ENCODE assay signal across 1 cellular context in the genomic region with DNA sequence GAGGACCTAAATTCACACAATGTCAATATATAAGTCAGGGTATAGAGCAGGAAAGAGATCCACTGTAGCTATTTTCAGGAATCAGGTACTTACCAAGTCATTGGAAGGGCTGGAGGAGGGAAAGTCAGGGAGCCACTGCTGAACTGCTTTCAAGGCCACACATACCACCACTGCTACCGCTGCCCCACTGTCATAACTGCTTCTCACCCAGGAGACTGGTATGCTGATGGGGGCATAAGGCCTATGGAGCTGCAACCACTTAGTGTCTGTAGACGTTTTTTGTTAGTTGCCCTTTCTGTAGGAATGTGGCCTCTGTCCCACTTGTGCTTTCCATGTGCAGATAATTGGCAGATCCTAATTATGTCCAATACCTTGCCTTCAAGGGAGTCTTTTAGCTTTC.
TF ChIP-seq lines count a peak whose summit lies in the region.

No MANE protein-coding gene starts in this region.

TF ChIP-seq in GM12878, 131 proteins besides CTCF, POLR2A, EP300 and RAD21:
- TF ChIP-seq NRF1 (conservative IDR thresholded peaks at IDR 0.05; ENCODE audit: low read depth, low read length) (no peak), ZZZ3 (IDR thresholded peaks at IDR 0.05; ENCODE audit: control insufficient read depth, insufficient read length, low read depth) (no peak), ASH2L (IDR thresholded peaks at IDR 0.05; ENCODE audit: borderline replicate concordance, low read depth) (no peak), EED (IDR thresholded peaks at IDR 0.05; ENCODE audit: low read depth) (no peak), MXI1 (IDR thresholded peaks at IDR 0.05; ENCODE audit: low read depth, low read length) (no peak), MTA3 (IDR thresholded peaks at IDR 0.05; ENCODE audit: borderline replicate concordance, low read length) (no peak), NBN (IDR thresholded peaks at IDR 0.05) (no peak), FOS (IDR thresholded peaks at IDR 0.05; ENCODE audit: borderline replicate concordance, extremely low read depth, insufficient read length) (no peak), SREBF1 (IDR thresholded peaks at IDR 0.05; ENCODE audit: low read length) (no peak), POU2F2 (IDR thresholded peaks at IDR 0.05; ENCODE audit: borderline replicate concordance, low read depth, low read length) (no peak), SMC3 (IDR thresholded peaks at IDR 0.05; ENCODE audit: borderline replicate concordance, low read length) (no peak), MAX (IDR thresholded peaks at IDR 0.05; ENCODE audit: low read depth, low read length) (no peak), JUND (IDR thresholded peaks at IDR 0.05; ENCODE audit: low read depth, low read length) (no peak), RBBP5 (conservative IDR thresholded peaks at IDR 0.05) (no peak), GATAD2B (conservative IDR thresholded peaks at IDR 0.05; ENCODE audit: low read depth) (no peak)
- TF ChIP-seq, protein P1, sequence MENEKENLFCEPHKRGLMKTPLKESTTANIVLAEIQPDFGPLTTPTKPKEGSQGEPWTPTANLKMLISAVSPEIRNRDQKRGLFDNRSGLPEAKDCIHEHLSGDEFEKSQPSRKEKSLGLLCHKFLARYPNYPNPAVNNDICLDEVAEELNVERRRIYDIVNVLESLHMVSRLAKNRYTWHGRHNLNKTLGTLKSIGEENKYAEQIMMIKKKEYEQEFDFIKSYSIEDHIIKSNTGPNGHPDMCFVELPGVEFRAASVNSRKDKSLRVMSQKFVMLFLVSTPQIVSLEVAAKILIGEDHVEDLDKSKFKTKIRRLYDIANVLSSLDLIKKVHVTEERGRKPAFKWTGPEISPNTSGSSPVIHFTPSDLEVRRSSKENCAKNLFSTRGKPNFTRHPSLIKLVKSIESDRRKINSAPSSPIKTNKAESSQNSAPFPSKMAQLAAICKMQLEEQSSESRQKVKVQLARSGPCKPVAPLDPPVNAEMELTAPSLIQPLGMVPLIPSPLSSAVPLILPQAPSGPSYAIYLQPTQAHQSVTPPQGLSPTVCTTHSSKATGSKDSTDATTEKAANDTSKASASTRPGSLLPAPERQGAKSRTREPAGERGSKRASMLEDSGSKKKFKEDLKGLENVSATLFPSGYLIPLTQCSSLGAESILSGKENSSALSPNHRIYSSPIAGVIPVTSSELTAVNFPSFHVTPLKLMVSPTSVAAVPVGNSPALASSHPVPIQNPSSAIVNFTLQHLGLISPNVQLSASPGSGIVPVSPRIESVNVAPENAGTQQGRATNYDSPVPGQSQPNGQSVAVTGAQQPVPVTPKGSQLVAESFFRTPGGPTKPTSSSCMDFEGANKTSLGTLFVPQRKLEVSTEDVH (IDR thresholded peaks at IDR 0.05; ENCODE audit: low read depth, partially characterized antibody) = no peak
